ENCODE assay signal across 1 cellular context in genomic region chr16:54216268-54217187, GRCh38.
TF ChIP-seq lines count a peak whose summit lies in the region.

No MANE protein-coding gene starts in this region.

TF ChIP-seq in IMR-90, 13 proteins besides CTCF, POLR2A, EP300 and RAD21 (continued from another document):
- TF ChIP-seq BHLHE40 (IDR thresholded peaks at IDR 0.05; ENCODE audit: low read depth, low read length) (no peak), USF2 (IDR thresholded peaks at IDR 0.05; ENCODE audit: low read depth, low read length) (no peak), SMC3 (IDR thresholded peaks at IDR 0.05; ENCODE audit: low read depth, low read length) (no peak), CHD1 (IDR thresholded peaks at IDR 0.05; ENCODE audit: low read depth, low read length) (no peak), FOS (IDR thresholded peaks at IDR 0.05; ENCODE audit: low read depth, low read length) (no peak), NFE2L2 (IDR thresholded peaks at IDR 0.05; ENCODE audit: low read depth, low read length) (no peak), RFX5 (IDR thresholded peaks at IDR 0.05; ENCODE audit: low read depth, low read length) (no peak)
